Comparison of ENCODE assay signal across 34 cellular contexts in genomic region chr9:118659011-118659410, GRCh38.
"Had no signal": no experiment of that assay in that cellular context is flagged by ENCODE, and none has a peak within 500 bp of the region (broad histone marks: within the 10 kb centered on the region; RNA-seq: fewer than 3 reads in every experiment).

No MANE protein-coding gene starts in this region.

- H3K4me3 ChIP-seq: adrenal gland, body of pancreas had no signal

- ATAC-seq: activated CD8-positive, alpha-beta T cell treated with anti-CD3 and anti-CD28 coated beads for 36 hours; activated naive CD4-positive, alpha-beta T cell treated with anti-CD3 and anti-CD28 coated beads, Interleukin-2, amount 50 U/mL, for 72 hours; activated T-cell treated with anti-CD3 and anti-CD28 coated beads, Interleukin-2, amount 50 U/mL, for 4 hours; activated T-cell treated with anti-CD3 and anti-CD28 coated beads, Interleukin-2, amount 50 U/mL, for 72 hours; activated T-helper 17 cell treated with anti-CD3 and anti-CD28 coated beads, Interleukin-2, amount 50 U/mL, for 72 hours; body of pancreas had no signal

- H3K27ac ChIP-seq: adrenal gland, body of pancreas, brain microvascular endothelial cell, VCaP had no signal

- FAIRE-seq: astrocyte, TTC549 had no signal

- DNase-seq: activated B cell treated with CpG ODN at 0.5 μM for 24 hours; activated CD4-positive, alpha-beta memory T cell treated with anti-CD3 and anti-CD28 coated beads for 36 hours; activated CD4-positive, alpha-beta T cell treated with anti-CD3 and anti-CD28 coated beads for 4 hours; activated CD4-positive, alpha-beta T cell treated with anti-CD3 and anti-CD28 coated beads, Interleukin-2, amount 10 ng/mL, durations not matched to agents 24 days and 14 days; activated CD4-positive, alpha-beta T cell treated with anti-CD3 and anti-CD28 coated beads, Interleukin-2, amount 50 U/mL, for 1 hour; activated CD4-positive, alpha-beta T cell treated with anti-CD3 and anti-CD28 coated beads, Interleukin-2, amount 50 U/mL, for 4 hours; activated CD4-positive, CD25-positive, alpha-beta regulatory T cell treated with anti-CD3 and anti-CD28 coated beads, Interleukin-2, amount 50 U/mL, for 72 hours; activated CD8-positive, alpha-beta memory T cell treated with anti-CD3 and anti-CD28 coated beads, Interleukin-2, amount 50 U/mL, for 4 hours; activated CD8-positive, alpha-beta T cell treated with anti-CD3 and anti-CD28 coated beads for 36 hours; activated effector memory CD4-positive, alpha-beta T cell treated with anti-CD3 and anti-CD28 coated beads, Interleukin-2, amount 50 U/mL, for 16 hours; activated gamma-delta T cell treated with Interleukin-2 at 50 U/mL for 16 hours; activated naive CD4-positive, alpha-beta T cell; activated naive CD4-positive, alpha-beta T cell treated with anti-CD3 and anti-CD28 coated beads for 36 hours; activated naive CD4-positive, alpha-beta T cell treated with anti-CD3 and anti-CD28 coated beads, Interleukin-2, amount 50 U/mL, for 16 hours; activated naive CD8-positive, alpha-beta T cell treated with anti-CD3 and anti-CD28 coated beads for 36 hours; activated T-cell treated with anti-CD3 and anti-CD28 coated beads for 4 hours; activated T-cell treated with anti-CD3 and anti-CD28 coated beads, Interleukin-2, amount 50 U/mL, for 1 hour; activated T-cell treated with anti-CD3 and anti-CD28 coated beads, Interleukin-2, amount 50 U/mL, for 4 hours; activated T-cell treated with anti-CD3 and anti-CD28 coated beads, Interleukin-2, amount 50 U/mL, for 72 hours; adrenal gland; amniotic stem cell; aorta; body of pancreas; brain microvascular endothelial cell; central memory CD4-positive, alpha-beta T cell; SW 1271; T-helper 1 cell; T-helper 2 cell; T-helper 9 cell had no signal

- H3K36me3 ChIP-seq: adrenal gland, brain microvascular endothelial cell had no signal

- H3K27me3 ChIP-seq: adrenal gland, body of pancreas, brain microvascular endothelial cell had no signal
